In the genomic region with DNA sequence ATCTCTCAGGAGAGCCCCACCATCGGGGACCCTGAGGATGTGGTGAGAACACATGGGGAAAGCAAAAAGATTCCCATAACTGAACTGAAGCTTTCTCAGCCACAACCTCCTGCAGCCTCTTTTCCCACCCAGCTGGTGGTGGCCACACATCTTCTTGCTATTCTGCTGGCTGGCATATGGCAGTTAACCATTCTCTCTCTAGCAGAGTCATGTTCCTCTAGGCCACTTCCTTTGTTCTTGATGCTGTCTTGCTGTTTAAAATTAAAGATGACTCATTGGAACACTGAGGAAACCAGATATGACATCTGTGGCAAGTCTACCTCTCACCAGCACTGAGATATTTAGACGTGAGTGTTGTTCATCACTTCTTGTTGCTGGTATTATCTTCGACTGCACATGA, we compare ENCODE assay signal across 17 cellular contexts.
DNase-seq lines count a peak whose midpoint lies in the region; ATAC-seq and TF ChIP-seq lines count a peak whose summit lies in the region.
"Had no signal": no experiment of that assay in that cellular context is flagged by ENCODE, and none has a peak within 500 bp of the region (broad histone marks: within the 10 kb centered on the region; RNA-seq: fewer than 3 reads in every experiment).

No MANE protein-coding gene starts in this region.

- H3K27ac ChIP-seq in foreskin keratinocyte = no peak overlapping the region
- H3K27ac ChIP-seq in RWPE1 = no peak overlapping the region
- H3K27ac ChIP-seq: KMS-11, testis had no signal

- TF ChIP-seq CTCF in foreskin keratinocyte (conservative IDR thresholded peaks at IDR 0.05) = no peak
- TF ChIP-seq CTCF in RWPE1 (conservative IDR thresholded peaks at IDR 0.05; ENCODE audit: low read depth) = no peak

- CTCF ChIA-PET in RWPE1 (lab: Yijun Ruan, JAX) = no interaction called here

- H3K4me1 ChIP-seq in foreskin keratinocyte = no peaks in the 10 kb centered on the region
- H3K4me1 ChIP-seq: testis had no signal

- ATAC-seq in GM18907 (IDR thresholded peaks at IDR 0.05; ENCODE audit: unreplicated experiment) (peak; percentile 81), HG03135 (IDR thresholded peaks at IDR 0.05; ENCODE audit: unreplicated experiment) (peak; percentile 55), foreskin keratinocyte (peak; percentile 31), HG03159 (IDR thresholded peaks at IDR 0.05; ENCODE audit: unreplicated experiment) (no peak)
- ATAC-seq: PC-3 had no signal

- POLR2A ChIA-PET in RWPE1 (lab: Yijun Ruan, JAX; ENCODE audit: low non-redundant PET) = no interaction called here

- no peaks in the 10 kb centered on the region for H3K27me3 ChIP-seq in foreskin keratinocyte
- H3K27me3 ChIP-seq: testis had no signal

- DNase-seq in RKO (ENCODE audit: low spot score) = peak; percentile 11
- DNase-seq in foreskin keratinocyte = peak in 1 of 2 donors; percentile 3
- DNase-seq in RWPE1 (ENCODE audit: low spot score) = no peak
- DNase-seq in stimulated activated CD8-positive, alpha-beta memory T cell treated with anti-CD3 and anti-CD28 coated beads, Interleukin-4, amount 100 ng/mL, for 48 hours = no peak
- DNase-seq: activated CD4-positive, alpha-beta T cell treated with anti-CD3 and anti-CD28 coated beads, Interleukin-2, amount 50 U/mL, for 48 hours; amygdala; hypothalamus; NCI-H1694 treated with DMSO at 0.1 percent for 48 hours; NCI-H524 treated with DMSO at 0.1 percent for 48 hours; nucleus accumbens; PC-3; stimulated activated CD4-positive, alpha-beta T cell treated with anti-CD3 and anti-CD28 coated beads, Interleukin-4, amount 100 ng/mL, for 1 hour; testis had no signal
